1 cellular context compared by ENCODE assay signal in genomic region chr1:235919797-235920475, GRCh38.
TF ChIP-seq lines count a peak whose summit lies in the region.

No MANE protein-coding gene starts in this region.

TF ChIP-seq in H1, 55 proteins besides CTCF, POLR2A, EP300 and RAD21 (continued from another document):
- TF ChIP-seq GABPA (IDR thresholded peaks at IDR 0.05; ENCODE audit: borderline replicate concordance, insufficient read depth, low read length) (no peak), NANOG (IDR thresholded peaks at IDR 0.05; ENCODE audit: insufficient read depth, low read depth, low read length, poor library complexity, severe bottlenecking) (peak; percentile 73), HDAC6 (IDR thresholded peaks at IDR 0.05; ENCODE audit: low read depth, low read length) (no peak), RFX5 (IDR thresholded peaks at IDR 0.05; ENCODE audit: borderline replicate concordance, low read depth, low read length) (no peak), BACH1 (IDR thresholded peaks at IDR 0.05; ENCODE audit: low read length) (peak; percentile 81)
